ENCODE assay signal across 1 cellular context in genomic region chr13:30845297-30846214, GRCh38.
TF ChIP-seq lines count a peak whose summit lies in the region.

No MANE protein-coding gene starts in this region.

TF ChIP-seq in HepG2, 621 proteins besides CTCF, POLR2A, EP300 and RAD21 (continued from another document and continues in another):
- TF ChIP-seq, protein P1, sequence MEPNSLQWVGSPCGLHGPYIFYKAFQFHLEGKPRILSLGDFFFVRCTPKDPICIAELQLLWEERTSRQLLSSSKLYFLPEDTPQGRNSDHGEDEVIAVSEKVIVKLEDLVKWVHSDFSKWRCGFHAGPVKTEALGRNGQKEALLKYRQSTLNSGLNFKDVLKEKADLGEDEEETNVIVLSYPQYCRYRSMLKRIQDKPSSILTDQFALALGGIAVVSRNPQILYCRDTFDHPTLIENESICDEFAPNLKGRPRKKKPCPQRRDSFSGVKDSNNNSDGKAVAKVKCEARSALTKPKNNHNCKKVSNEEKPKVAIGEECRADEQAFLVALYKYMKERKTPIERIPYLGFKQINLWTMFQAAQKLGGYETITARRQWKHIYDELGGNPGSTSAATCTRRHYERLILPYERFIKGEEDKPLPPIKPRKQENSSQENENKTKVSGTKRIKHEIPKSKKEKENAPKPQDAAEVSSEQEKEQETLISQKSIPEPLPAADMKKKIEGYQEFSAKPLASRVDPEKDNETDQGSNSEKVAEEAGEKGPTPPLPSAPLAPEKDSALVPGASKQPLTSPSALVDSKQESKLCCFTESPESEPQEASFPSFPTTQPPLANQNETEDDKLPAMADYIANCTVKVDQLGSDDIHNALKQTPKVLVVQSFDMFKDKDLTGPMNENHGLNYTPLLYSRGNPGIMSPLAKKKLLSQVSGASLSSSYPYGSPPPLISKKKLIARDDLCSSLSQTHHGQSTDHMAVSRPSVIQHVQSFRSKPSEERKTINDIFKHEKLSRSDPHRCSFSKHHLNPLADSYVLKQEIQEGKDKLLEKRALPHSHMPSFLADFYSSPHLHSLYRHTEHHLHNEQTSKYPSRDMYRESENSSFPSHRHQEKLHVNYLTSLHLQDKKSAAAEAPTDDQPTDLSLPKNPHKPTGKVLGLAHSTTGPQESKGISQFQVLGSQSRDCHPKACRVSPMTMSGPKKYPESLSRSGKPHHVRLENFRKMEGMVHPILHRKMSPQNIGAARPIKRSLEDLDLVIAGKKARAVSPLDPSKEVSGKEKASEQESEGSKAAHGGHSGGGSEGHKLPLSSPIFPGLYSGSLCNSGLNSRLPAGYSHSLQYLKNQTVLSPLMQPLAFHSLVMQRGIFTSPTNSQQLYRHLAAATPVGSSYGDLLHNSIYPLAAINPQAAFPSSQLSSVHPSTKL (CRISPR knock-in tag; IDR thresholded peaks at IDR 0.05), result peak; percentile 86
- TF ChIP-seq SP5 (CRISPR knock-in tag; IDR thresholded peaks at IDR 0.05; ENCODE audit: borderline replicate concordance, low read depth) (peak; percentile 84), KLF12 (CRISPR knock-in tag; IDR thresholded peaks at IDR 0.05; ENCODE audit: borderline replicate concordance) (peak; percentile 57; the same call in 1 of the 2 replicates), GABPA (IDR thresholded peaks at IDR 0.05; ENCODE audit: low read depth, low read length) (no peak), GABPA (CRISPR knock-in tag; IDR thresholded peaks at IDR 0.05; ENCODE audit: low read depth) (peak; percentile 51; the same call in 1 of the 2 replicates), ATAD3A (CRISPR knock-in tag; IDR thresholded peaks at IDR 0.05) (no peak), ZNF547 (CRISPR knock-in tag; IDR thresholded peaks at IDR 0.05) (0 out of 2 replicates have a peak, but pooled peaks have one; percentile 20), SMARCE1 (IDR thresholded peaks at IDR 0.05; ENCODE audit: borderline replicate concordance) (no peak), ESRRA (CRISPR knock-in tag; IDR thresholded peaks at IDR 0.05; ENCODE audit: low read depth) (peak; percentile 46; the same call in 1 of the 2 replicates), YY1 (IDR thresholded peaks at IDR 0.05; ENCODE audit: insufficient read depth, insufficient replicate concordance, low read depth, low read length) (no peak), ZNF318 (CRISPR knock-in tag; IDR thresholded peaks at IDR 0.05) (no peak), PRPF4 (IDR thresholded peaks at IDR 0.05; ENCODE audit: low read depth, low read length, poor library complexity, severe bottlenecking) (no peak), CBX2 (IDR thresholded peaks at IDR 0.05; ENCODE audit: low read depth, low read length) (no peak), CBX2 (CRISPR knock-in tag; IDR thresholded peaks at IDR 0.05; ENCODE audit: low read depth) (no peak), ZNF225 (CRISPR knock-in tag; IDR thresholded peaks at IDR 0.05) (no peak), ZNF776 (CRISPR knock-in tag; IDR thresholded peaks at IDR 0.05) (no peak), TGIF2 (CRISPR knock-in tag; IDR thresholded peaks at IDR 0.05) (no peak), ZNF224 (CRISPR knock-in tag; IDR thresholded peaks at IDR 0.05) (no peak), TBX2 (CRISPR knock-in tag; IDR thresholded peaks at IDR 0.05; ENCODE audit: borderline replicate concordance) (peak; percentile 83), CENPX (CRISPR knock-in tag; IDR thresholded peaks at IDR 0.05) (no peak), CAMTA2 (CRISPR knock-in tag; IDR thresholded peaks at IDR 0.05; ENCODE audit: borderline replicate concordance) (no peak), HBP1 (CRISPR knock-in tag; IDR thresholded peaks at IDR 0.05; ENCODE audit: low read depth) (0 out of 2 replicates have a peak, but pooled peaks have one; percentile 3), ZBTB33 (CRISPR knock-in tag; IDR thresholded peaks at IDR 0.05) (no peak), FOXA1 (IDR thresholded peaks at IDR 0.05) (0 out of 2 replicates have a peak, but pooled peaks have one; percentile 14), FOXA1 (CRISPR knock-in tag; IDR thresholded peaks at IDR 0.05) (peak; percentile 65), REPIN1 (CRISPR knock-in tag; IDR thresholded peaks at IDR 0.05; ENCODE audit: borderline replicate concordance, low read depth) (0 out of 2 replicates have a peak, but pooled peaks have one; percentile 16), DRAP1 (CRISPR knock-in tag; IDR thresholded peaks at IDR 0.05) (no peak), SNRNP70 (IDR thresholded peaks at IDR 0.05; ENCODE audit: low read depth, low read length) (no peak), HCFC1 (IDR thresholded peaks at IDR 0.05; ENCODE audit: low read depth, low read length) (no peak), SP2 (CRISPR knock-in tag; IDR thresholded peaks at IDR 0.05) (no peak), KDM4B (CRISPR knock-in tag; IDR thresholded peaks at IDR 0.05) (no peak), ZBTB25 (CRISPR knock-in tag; IDR thresholded peaks at IDR 0.05) (no peak), PHF20 (CRISPR knock-in tag; IDR thresholded peaks at IDR 0.05) (0 out of 2 replicates have a peak, but pooled peaks have one; percentile 22), ZFP82 (CRISPR knock-in tag; IDR thresholded peaks at IDR 0.05; ENCODE audit: borderline replicate concordance) (no peak), SRSF4 (IDR thresholded peaks at IDR 0.05; ENCODE audit: low read depth, low read length, poor library complexity, severe bottlenecking) (no peak)
- TF ChIP-seq, protein P2, sequence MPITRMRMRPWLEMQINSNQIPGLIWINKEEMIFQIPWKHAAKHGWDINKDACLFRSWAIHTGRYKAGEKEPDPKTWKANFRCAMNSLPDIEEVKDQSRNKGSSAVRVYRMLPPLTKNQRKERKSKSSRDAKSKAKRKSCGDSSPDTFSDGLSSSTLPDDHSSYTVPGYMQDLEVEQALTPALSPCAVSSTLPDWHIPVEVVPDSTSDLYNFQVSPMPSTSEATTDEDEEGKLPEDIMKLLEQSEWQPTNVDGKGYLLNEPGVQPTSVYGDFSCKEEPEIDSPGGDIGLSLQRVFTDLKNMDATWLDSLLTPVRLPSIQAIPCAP (CRISPR knock-in tag; IDR thresholded peaks at IDR 0.05; ENCODE audit: low read depth), result no peak
- TF ChIP-seq, protein P3, sequence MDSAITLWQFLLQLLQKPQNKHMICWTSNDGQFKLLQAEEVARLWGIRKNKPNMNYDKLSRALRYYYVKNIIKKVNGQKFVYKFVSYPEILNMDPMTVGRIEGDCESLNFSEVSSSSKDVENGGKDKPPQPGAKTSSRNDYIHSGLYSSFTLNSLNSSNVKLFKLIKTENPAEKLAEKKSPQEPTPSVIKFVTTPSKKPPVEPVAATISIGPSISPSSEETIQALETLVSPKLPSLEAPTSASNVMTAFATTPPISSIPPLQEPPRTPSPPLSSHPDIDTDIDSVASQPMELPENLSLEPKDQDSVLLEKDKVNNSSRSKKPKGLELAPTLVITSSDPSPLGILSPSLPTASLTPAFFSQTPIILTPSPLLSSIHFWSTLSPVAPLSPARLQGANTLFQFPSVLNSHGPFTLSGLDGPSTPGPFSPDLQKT (CRISPR knock-in tag; IDR thresholded peaks at IDR 0.05; ENCODE audit: borderline replicate concordance), result no peak
- TF ChIP-seq, protein P4, sequence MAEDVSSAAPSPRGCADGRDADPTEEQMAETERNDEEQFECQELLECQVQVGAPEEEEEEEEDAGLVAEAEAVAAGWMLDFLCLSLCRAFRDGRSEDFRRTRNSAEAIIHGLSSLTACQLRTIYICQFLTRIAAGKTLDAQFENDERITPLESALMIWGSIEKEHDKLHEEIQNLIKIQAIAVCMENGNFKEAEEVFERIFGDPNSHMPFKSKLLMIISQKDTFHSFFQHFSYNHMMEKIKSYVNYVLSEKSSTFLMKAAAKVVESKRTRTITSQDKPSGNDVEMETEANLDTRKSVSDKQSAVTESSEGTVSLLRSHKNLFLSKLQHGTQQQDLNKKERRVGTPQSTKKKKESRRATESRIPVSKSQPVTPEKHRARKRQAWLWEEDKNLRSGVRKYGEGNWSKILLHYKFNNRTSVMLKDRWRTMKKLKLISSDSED (CRISPR knock-in tag; IDR thresholded peaks at IDR 0.05), result no peak
